8 cellular contexts compared by ENCODE assay signal in genomic region chr6:157075549-157076426, GRCh38.
DNase-seq lines count a peak whose midpoint lies in the region; ATAC-seq and TF ChIP-seq lines count a peak whose summit lies in the region.

No MANE protein-coding gene starts in this region.

- no peaks in the 10 kb centered on the region for H3K36me3 ChIP-seq in osteoblast (ENCODE audit: insufficient read depth, low read length)
- no peaks in the 10 kb centered on the region for H3K36me3 ChIP-seq in effector memory CD4-positive, alpha-beta T cell (ENCODE audit: control insufficient read depth, insufficient read depth, low read length)

- peak overlapping the region; percentile 1 for H3K27ac ChIP-seq in osteoblast (ENCODE audit: low read depth, low read length)
- H3K27ac ChIP-seq in effector memory CD4-positive, alpha-beta T cell (ENCODE audit: insufficient read depth, low read length, poor library complexity, severe bottlenecking), result no peak overlapping the region

- peaks cover 29% of the 10 kb centered on the region for H3K79me2 ChIP-seq in osteoblast (ENCODE audit: insufficient read depth, low read length)

- H2AFZ ChIP-seq in osteoblast (ENCODE audit: low read length), result no peak overlapping the region

- H3K4me3 Mint-ChIP-seq in T-helper 1 cell treated with Interleukin-12 subunit alpha and Interleukin-12 subunit beta and Interleukin-4 antibody, amounts not matched to agents 30 μg/mL and 1 μg/mL, for 36 hours, result peak overlapping the region; percentile 67

- H3K36me3 Mint-ChIP-seq in T-helper 1 cell treated with Interleukin-12 subunit alpha and Interleukin-12 subunit beta and Interleukin-4 antibody, amounts not matched to agents 30 μg/mL and 1 μg/mL, for 36 hours (ENCODE audit: low read depth), result peaks cover 7% of the 10 kb centered on the region

- no peak for TF ChIP-seq CTCF in osteoblast (IDR thresholded peaks at IDR 0.05; ENCODE audit: extremely low read depth, low read depth, low read length)

- peak overlapping the region; percentile 22 for H3K4me2 ChIP-seq in osteoblast (ENCODE audit: insufficient read depth, low read length)

- H4K20me1 ChIP-seq in osteoblast (ENCODE audit: insufficient read depth, low read length), result peaks cover 4% of the 10 kb centered on the region

- H3K27ac Mint-ChIP-seq in T-helper 1 cell treated with Interleukin-12 subunit alpha and Interleukin-12 subunit beta and Interleukin-4 antibody, amounts not matched to agents 30 μg/mL and 1 μg/mL, for 36 hours, result peak overlapping the region; percentile 88

- H3K4me1 ChIP-seq in osteoblast (ENCODE audit: insufficient read depth, low read length), result peaks cover 11% of the 10 kb centered on the region
- no peaks in the 10 kb centered on the region for H3K4me1 ChIP-seq in effector memory CD4-positive, alpha-beta T cell (ENCODE audit: control insufficient read depth, insufficient read depth, low read length, poor library complexity, severe bottlenecking)

- DNase-seq in activated CD4-positive, CD25-positive, alpha-beta regulatory T cell (lab: John Stamatoyannopoulos, UW), result no peak
- no peak for DNase-seq in osteoblast (ENCODE audit: insufficient read length, low spot score, missing footprints)
- no peak for DNase-seq in hepatic stellate cell (ENCODE audit: low spot score)
- DNase-seq in effector memory CD4-positive, alpha-beta T cell, result no peak
- no peak for DNase-seq in pons (ENCODE audit: low spot score)

- no peaks in the 10 kb centered on the region for H3K9me3 Mint-ChIP-seq in T-helper 1 cell treated with Interleukin-12 subunit alpha and Interleukin-12 subunit beta and Interleukin-4 antibody, amounts not matched to agents 30 μg/mL and 1 μg/mL, for 36 hours

- H3K9me3 ChIP-seq in osteoblast (ENCODE audit: low read depth, low read length), result no peaks in the 10 kb centered on the region
- no peaks in the 10 kb centered on the region for H3K9me3 ChIP-seq in effector memory CD4-positive, alpha-beta T cell (ENCODE audit: control insufficient read depth, low read length)

- H3K27me3 ChIP-seq in osteoblast (ENCODE audit: insufficient read depth, low read length), result no peaks in the 10 kb centered on the region
- H3K27me3 ChIP-seq in effector memory CD4-positive, alpha-beta T cell (replicated peaks; ENCODE audit: control insufficient read depth, insufficient read depth, low read length, poor library complexity, severe bottlenecking), result no peaks in the 10 kb centered on the region

- H3K4me1 Mint-ChIP-seq in T-helper 1 cell treated with Interleukin-12 subunit alpha and Interleukin-12 subunit beta and Interleukin-4 antibody, amounts not matched to agents 30 μg/mL and 1 μg/mL, for 36 hours (ENCODE audit: low read depth), result peaks cover 42% of the 10 kb centered on the region

- H3K27me3 Mint-ChIP-seq in T-helper 1 cell treated with Interleukin-12 subunit alpha and Interleukin-12 subunit beta and Interleukin-4 antibody, amounts not matched to agents 30 μg/mL and 1 μg/mL, for 36 hours (ENCODE audit: low read depth), result no peaks in the 10 kb centered on the region

- no peak overlapping the region for H3K4me3 ChIP-seq in osteoblast (ENCODE audit: insufficient read depth, low read length)
- H3K4me3 ChIP-seq in effector memory CD4-positive, alpha-beta T cell (ENCODE audit: insufficient read depth, low read depth, low read length, poor library complexity, severe bottlenecking), result no peak overlapping the region

- ATAC-seq in activated CD4-positive, CD25-positive, alpha-beta regulatory T cell treated with anti-CD3 and anti-CD28 coated beads, Interleukin-2, amount 50 U/mL, for 24 hours, result peak; percentile 87 to 90
- ATAC-seq in HG02678 (IDR thresholded peaks at IDR 0.05; ENCODE audit: unreplicated experiment), result peak; percentile 89
